ENCODE assay signal across 11 cellular contexts in the genomic region with DNA sequence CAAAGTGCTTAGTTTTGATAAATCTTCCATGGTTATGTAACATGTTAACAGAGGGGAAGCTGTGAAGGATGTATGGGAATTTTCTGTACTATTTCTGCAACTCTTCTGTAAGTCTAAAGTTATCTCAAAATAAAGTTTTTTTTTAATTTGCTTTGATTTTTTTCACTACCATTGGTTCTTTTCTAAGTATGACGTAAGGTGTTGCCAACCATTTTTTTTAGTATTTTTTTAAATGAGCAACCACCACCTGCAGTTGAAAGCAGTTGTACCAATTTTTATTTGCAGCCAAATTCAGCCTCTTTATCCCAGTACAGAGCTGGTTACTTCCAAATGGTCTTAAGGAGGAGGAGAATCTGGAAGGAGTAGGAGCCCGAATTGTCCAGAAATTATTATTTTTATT.
"Had no signal": no experiment of that assay in that cellular context is flagged by ENCODE, and none has a peak within 500 bp of the region (broad histone marks: within the 10 kb centered on the region; RNA-seq: fewer than 3 reads in every experiment).

No MANE protein-coding gene starts in this region.

- DNase-seq: GM23248, GOT3, H7, H9, HCEC 1CT, HFFc6 had no signal

- H3K36me3 ChIP-seq: HAP-1 had no signal

- H3K27ac ChIP-seq: GM23248 had no signal

- H3K9me3 ChIP-seq: HAP-1 had no signal

- ATAC-seq: GM23338, HCT116 had no signal

- H3K9ac ChIP-seq: GM23248 had no signal

- FAIRE-seq: H1, H54 had no signal

- H3K4me2 ChIP-seq: GM23338 had no signal

- H3K4me1 ChIP-seq: HAP-1 had no signal

- H3K4me3 ChIP-seq: GM23248, GM23338, HAP-1 had no signal

- H2AFZ ChIP-seq: GM23248, GM23338 had no signal
